8 cellular contexts compared by ENCODE assay signal in genomic region chr16:84648595-84649510, GRCh38.
DNase-seq lines count a peak whose midpoint lies in the region; ATAC-seq and TF ChIP-seq lines count a peak whose summit lies in the region.

No MANE protein-coding gene starts in this region.

- H3K36me3 ChIP-seq in brain microvascular endothelial cell (replicated peaks), result peaks cover 5% of the 10 kb centered on the region

- in situ Hi-C loops in brain microvascular endothelial cell (cut with HindIII; ENCODE audit: low pct_ligation_motif_present, low sequenced_read_pairs), result no loop called here

- ATAC-seq in HG02970 (IDR thresholded peaks at IDR 0.05; ENCODE audit: low FRiP score, unreplicated experiment), result peak; percentile 46

- H3K27me3 ChIP-seq in brain microvascular endothelial cell (replicated peaks), result no peaks in the 10 kb centered on the region

- peak overlapping the region; percentile 64 for H3K4me3 ChIP-seq in brain microvascular endothelial cell (ENCODE audit: low read depth, low read length)

- TF ChIP-seq CTCF in brain microvascular endothelial cell (IDR thresholded peaks at IDR 0.05; ENCODE audit: low read depth, low read length, missing control alignments), result no peak

- DNase-seq in NCI-H82 (lab: John Stamatoyannopoulos, UW) (peak; percentile 15), NCI-H82 treated with DMSO at 0.1 percent for 48 hours (lab: John Stamatoyannopoulos, UW; ENCODE audit: unreplicated experiment) (no peak), T follicular helper cell (ENCODE audit: low read depth) (peak; percentile 18), brain microvascular endothelial cell (no peak), islet precursor cell (peak; percentile 64), NCI-H1105 (lab: John Stamatoyannopoulos, UW) (no peak)
- peak; percentile 45 to 58 for DNase-seq in stimulated activated CD4-positive, alpha-beta T cell treated with anti-CD3 and anti-CD28 coated beads, Interleukin-2, amount 100 ng/mL, for 24 hours

- no peak overlapping the region for H3K27ac ChIP-seq in brain microvascular endothelial cell

Comparison
In these comparisons a context has a peak if more than half of its experiments do, and no peak if none do; other contexts are left out.
1. DNase-seq: peak in NCI-H82 (single experiment), T follicular helper cell (single experiment), islet precursor cell (single experiment) and stimulated activated CD4-positive, alpha-beta T cell treated with anti-CD3 and anti-CD28 coated beads, Interleukin-2, amount 100 ng/mL, for 24 hours (2 of 2); none in NCI-H82 treated with DMSO at 0.1 percent for 48 hours (single experiment), brain microvascular endothelial cell (single experiment) and NCI-H1105 (single experiment).